9 cellular contexts compared by ENCODE assay signal in the genomic region with DNA sequence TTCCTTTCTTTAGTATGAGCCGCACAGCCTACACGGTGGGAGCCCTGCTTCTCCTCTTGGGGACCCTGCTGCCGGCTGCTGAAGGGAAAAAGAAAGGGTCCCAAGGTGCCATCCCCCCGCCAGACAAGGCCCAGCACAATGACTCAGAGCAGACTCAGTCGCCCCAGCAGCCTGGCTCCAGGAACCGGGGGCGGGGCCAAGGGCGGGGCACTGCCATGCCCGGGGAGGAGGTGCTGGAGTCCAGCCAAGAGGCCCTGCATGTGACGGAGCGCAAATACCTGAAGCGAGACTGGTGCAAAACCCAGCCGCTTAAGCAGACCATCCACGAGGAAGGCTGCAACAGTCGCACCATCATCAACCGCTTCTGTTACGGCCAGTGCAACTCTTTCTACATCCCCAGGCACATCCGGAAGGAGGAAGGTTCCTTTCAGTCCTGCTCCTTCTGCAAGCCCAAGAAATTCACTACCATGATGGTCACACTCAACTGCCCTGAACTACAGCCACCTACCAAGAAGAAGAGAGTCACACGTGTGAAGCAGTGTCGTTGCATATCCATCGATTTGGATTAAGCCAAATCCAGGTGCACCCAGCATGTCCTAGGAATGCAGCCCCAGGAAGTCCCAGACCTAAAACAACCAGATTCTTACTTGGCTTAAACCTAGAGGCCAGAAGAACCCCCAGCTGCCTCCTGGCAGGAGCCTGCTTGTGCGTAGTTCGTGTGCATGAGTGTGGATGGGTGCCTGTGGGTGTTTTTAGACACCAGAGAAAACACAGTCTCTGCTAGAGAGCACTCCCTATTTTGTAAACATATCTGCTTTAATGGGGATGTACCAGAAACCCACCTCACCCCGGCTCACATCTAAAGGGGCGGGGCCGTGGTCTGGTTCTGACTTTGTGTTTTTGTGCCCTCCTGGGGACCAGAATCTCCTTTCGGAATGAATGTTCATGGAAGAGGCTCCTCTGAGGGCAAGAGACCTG. TPM values are rescaled to one million over a fixed set of nuclear protein-coding genes. Genes with fewer than 3 reads are reported as not detected.
A peak's percentile ranks its signal among the peaks of the same experiment; 100 is the strongest.
DNase-seq lines count a peak whose midpoint lies in the region; FAIRE-seq and TF ChIP-seq lines count a peak whose summit lies in the region.
"Had no signal": no experiment of that assay in that cellular context is flagged by ENCODE, and none has a peak within 500 bp of the region (broad histone marks: within the 10 kb centered on the region; RNA-seq: fewer than 3 reads in every experiment).

No MANE protein-coding gene starts in this region.

- H2AFZ ChIP-seq in endothelial cell of umbilical vein (ENCODE audit: low read depth, low read length) (no peak overlapping the region), neuronal stem cell (ENCODE audit: low read length) (no peak overlapping the region)

- no peaks in the 10 kb centered on the region for H3K9me1 ChIP-seq in endothelial cell of umbilical vein (replicated peaks; ENCODE audit: control insufficient read depth, extremely low read depth, insufficient read depth, low read length)

- no peak overlapping the region for H3K23ac ChIP-seq in neuronal stem cell (ENCODE audit: low read depth, low read length, poor library complexity)

- peaks cover 7% of the 10 kb centered on the region for H3K4me1 Mint-ChIP-seq in activated T-cell treated with anti-CD3 and anti-CD28 coated beads, Interleukin-2, amount 50 U/mL, for 24 hours (ENCODE audit: low read depth)

- dilution Hi-C loops in endothelial cell of umbilical vein (cut with MboI; ENCODE audit: extremely low pct_ligation_motif_present, low sequenced_read_pairs) = no loop called here

- peak; percentile 55 for FAIRE-seq in endothelial cell of umbilical vein (lab: Jason Lieb, UNC)
- FAIRE-seq in HTR-8/SVneo (lab: Jason Lieb, UNC) = no peak

- no peak overlapping the region for H2BK15ac ChIP-seq in neuronal stem cell (ENCODE audit: low read length)

- WGBS in neuronal stem cell (ENCODE audit: extremely low coverage in 2 of 2, insufficient read length in 2 of 2, insufficient replicate concordance in 1 of 2), 2 donors = no CpG with 5 or more reads among the region's 27 CpGs

- CTCF ChIA-PET in endothelial cell of umbilical vein (lab: Charles Lee) = no interaction called here

- intact Hi-C loops in endothelial cell of umbilical vein (cut with micrococcal nuclease) = loop anchor here (10.0 kb wide), 1 partner anchor 56 kb away; no protein-coding TSS in a partner anchor

- no peak for TF ChIP-seq CTCF in endothelial cell of umbilical vein (IDR thresholded peaks at IDR 0.05; ENCODE audit: extremely low read depth in 1 of 2, insufficient read depth in 1 of 2, low read depth in 1 of 2, low read length in 2 of 2)

- no peaks in the 10 kb centered on the region for H3K36me3 Mint-ChIP-seq in activated T-cell treated with anti-CD3 and anti-CD28 coated beads, Interleukin-2, amount 50 U/mL, for 24 hours (ENCODE audit: low read depth)

- POLR2A ChIA-PET in endothelial cell of umbilical vein (lab: Charles Lee) = no interaction called here

- peak overlapping the region; percentile 29 for H4K8ac ChIP-seq in neuronal stem cell (ENCODE audit: low read depth, low read length)

- no peak overlapping the region for H4K91ac ChIP-seq in neuronal stem cell (ENCODE audit: low read depth, low read length, poor library complexity)

- no peak overlapping the region for H2BK12ac ChIP-seq in neuronal stem cell (ENCODE audit: low read length)

- H3K79me2 ChIP-seq in endothelial cell of umbilical vein (ENCODE audit: control insufficient read depth, insufficient read depth, low read length) = no peaks in the 10 kb centered on the region

- H3K27ac ChIP-seq in endothelial cell of umbilical vein (ENCODE audit: insufficient read depth, low read depth, low read length) (no peak overlapping the region), neuronal stem cell (replicated peaks; ENCODE audit: low read length) (no peak overlapping the region)

- H3K4me2 ChIP-seq in endothelial cell of umbilical vein (ENCODE audit: insufficient read depth, low read length) (no peak overlapping the region), neuronal stem cell (ENCODE audit: insufficient read depth, low read length, poor library complexity, severe bottlenecking) (no peak overlapping the region)

- H3K79me1 ChIP-seq in neuronal stem cell (ENCODE audit: low read depth, low read length) = no peaks in the 10 kb centered on the region

- no TSS peak for BruUV-seq in endothelial cell of umbilical vein (replicated peaks; lab: Mats Ljungman, UMichigan)

- no peaks in the 10 kb centered on the region for H3K9me3 Mint-ChIP-seq in activated T-cell treated with anti-CD3 and anti-CD28 coated beads, Interleukin-2, amount 50 U/mL, for 24 hours

- H2BK5ac ChIP-seq in neuronal stem cell (ENCODE audit: low read length) = no peak overlapping the region

- no peak overlapping the region for H3K4me3 ChIP-seq in endothelial cell of umbilical vein (replicated peaks in 1 of 3; ENCODE audit: insufficient read depth in 1 of 3, low read depth in 1 of 3, low read length in 3 of 3)
- no peak overlapping the region for H3K4me3 ChIP-seq in neuronal stem cell (ENCODE audit: low read length in 2 of 2)

- peaks cover 75% of the 10 kb centered on the region for H3K27me3 Mint-ChIP-seq in activated T-cell treated with anti-CD3 and anti-CD28 coated beads, Interleukin-2, amount 50 U/mL, for 24 hours

- no peak overlapping the region for H3K4me3 Mint-ChIP-seq in activated T-cell treated with anti-CD3 and anti-CD28 coated beads, Interleukin-2, amount 50 U/mL, for 24 hours

- H3K14ac ChIP-seq in neuronal stem cell (ENCODE audit: low read length) = no peak overlapping the region

- no peak overlapping the region for H2BK120ac ChIP-seq in neuronal stem cell (ENCODE audit: low read depth, low read length)

- H2AK5ac ChIP-seq in neuronal stem cell (ENCODE audit: low read depth, low read length) = peak overlapping the region; percentile 4

- no peak overlapping the region for H3K27ac Mint-ChIP-seq in activated T-cell treated with anti-CD3 and anti-CD28 coated beads, Interleukin-2, amount 50 U/mL, for 24 hours

- H3K9ac ChIP-seq in endothelial cell of umbilical vein (replicated peaks; ENCODE audit: extremely low read depth, insufficient read depth, low read length) = no peak overlapping the region
- H3K9ac ChIP-seq in neuronal stem cell (ENCODE audit: low read depth, low read length, poor library complexity) = peak overlapping the region; percentile 15

- peaks cover 16 to 23% of the 10 kb centered on the region in 2 experiments for H3K27me3 ChIP-seq in endothelial cell of umbilical vein (ENCODE audit: control insufficient read depth in 2 of 2, insufficient read depth in 2 of 2, low read length in 2 of 2)
- H3K27me3 ChIP-seq in neuronal stem cell (ENCODE audit: control insufficient read depth in 3 of 3, insufficient read depth in 3 of 3, low read depth in 1 of 3, low read length in 3 of 3) = peaks cover 0 to 17% (median 0%) of the 10 kb centered on the region in 3 experiments

- no peak for TF ChIP-seq POLR2A in endothelial cell of umbilical vein (IDR thresholded peaks at IDR 0.05; ENCODE audit: low read depth, low read length)

- H3K4me1 ChIP-seq in endothelial cell of umbilical vein (ENCODE audit: control insufficient read depth, extremely low read depth, insufficient read depth, low read length) (no peaks in the 10 kb centered on the region), neuronal stem cell (ENCODE audit: control insufficient read depth in 2 of 2, insufficient read depth in 1 of 2, low read depth in 1 of 2, low read length in 2 of 2) (peaks cover 0 to 5% of the 10 kb centered on the region in 2 donors)

- no peak overlapping the region for H3K4ac ChIP-seq in neuronal stem cell (ENCODE audit: low read length)

- H3K36me3 ChIP-seq in endothelial cell of umbilical vein (ENCODE audit: control insufficient read depth in 2 of 2, extremely low read depth in 1 of 2, insufficient read depth in 2 of 2, low read length in 2 of 2) (no peaks in the 10 kb centered on the region), neuronal stem cell (replicated peaks in 1 of 2; ENCODE audit: control insufficient read depth in 2 of 2, insufficient read depth in 2 of 2, low read length in 2 of 2) (no peaks in the 10 kb centered on the region)

- H3K9me3 ChIP-seq in endothelial cell of umbilical vein (replicated peaks; ENCODE audit: control insufficient read depth, insufficient read depth, low read length) (no peaks in the 10 kb centered on the region), neuronal stem cell (replicated peaks in 1 of 2; ENCODE audit: control insufficient read depth in 2 of 2, insufficient read depth in 1 of 2, low read depth in 1 of 2, low read length in 2 of 2) (no peaks in the 10 kb centered on the region)

- H4K20me1 ChIP-seq in endothelial cell of umbilical vein (replicated peaks; ENCODE audit: control insufficient read depth, extremely low read depth, insufficient read depth, low read length) = no peaks in the 10 kb centered on the region

- DNase-seq in ELF-1 (ENCODE audit: low read depth, low spot score) (peak; percentile 83), NCI-H748 (lab: John Stamatoyannopoulos, UW; ENCODE audit: unreplicated experiment) (peak; percentile 78), endothelial cell of umbilical vein (ENCODE audit: low read depth, low spot score) (peak; percentile 5), neuronal stem cell (ENCODE audit: low spot score) (peak; percentile 12), NCI-H1092 treated with DMSO at 0.1 percent for 48 hours (lab: John Stamatoyannopoulos, UW) (no peak), T-helper 9 cell (no peak), HTR-8/SVneo (ENCODE audit: insufficient read length, low spot score) (no peak)
- no peak for DNase-seq in activated T-cell treated with anti-CD3 and anti-CD28 coated beads, Interleukin-2, amount 50 U/mL, for 24 hours
- DNase-seq: NCI-H187 treated with DMSO at 0.1 percent for 48 hours had no signal

- H3K18ac ChIP-seq in neuronal stem cell (ENCODE audit: low read length) = peak overlapping the region; percentile 68

TF ChIP-seq in endothelial cell of umbilical vein, 7 proteins besides CTCF, POLR2A, EP300 and RAD21:
- TF ChIP-seq FOS (IDR thresholded peaks at IDR 0.05; ENCODE audit: borderline replicate concordance, insufficient read depth, low read length) = peak; percentile 24
- TF ChIP-seq, protein P1, sequence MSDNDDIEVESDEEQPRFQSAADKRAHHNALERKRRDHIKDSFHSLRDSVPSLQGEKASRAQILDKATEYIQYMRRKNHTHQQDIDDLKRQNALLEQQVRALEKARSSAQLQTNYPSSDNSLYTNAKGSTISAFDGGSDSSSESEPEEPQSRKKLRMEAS (IDR thresholded peaks at IDR 0.05; ENCODE audit: insufficient read depth, insufficient read length) = no peak

RNA-seq across cellular contexts. Expression of gene GREM1, which starts 13.2 kb away (rescaled TPM):
- total RNA-seq in endothelial cell of umbilical vein = 0.44 TPM in 1 of 2 replicates, not detected in the other
- not detected in 2 replicates for polyA plus RNA-seq in endothelial cell of umbilical vein
- 0.01 TPM in 1 of 2 replicates, not detected in the other for polyA plus RNA-seq in endothelial cell of umbilical vein (2011; cell fraction: cytosol; rRNA removed)
- 0.06 TPM in 1 of 2 replicates, not detected in the other for polyA plus RNA-seq in endothelial cell of umbilical vein (2011; cell fraction: nucleus; rRNA removed)
- polyA plus RNA-seq in endothelial cell of umbilical vein (2012) = 0.10 and 0.12 TPM in 2 replicates
- polyA minus RNA-seq in endothelial cell of umbilical vein = 0.05 and 0.06 TPM in 2 replicates
- not detected for polyA minus RNA-seq in endothelial cell of umbilical vein (2011; cell fraction: cytosol; rRNA and poly(A)+ RNA removed)
- not detected in 2 replicates for polyA minus RNA-seq in endothelial cell of umbilical vein (2011; cell fraction: nucleus; rRNA and poly(A)+ RNA removed)
- polyA plus RNA-seq in neuronal stem cell (2013, experiment 1 of 2) = 1.8 TPM
- 1.6 TPM for polyA plus RNA-seq in neuronal stem cell (2013, experiment 2 of 2)

Comparison
In these comparisons a context has a peak if more than half of its experiments do, and no peak if none do; other contexts are left out.
1. DNase-seq: peak in ELF-1 (single experiment), NCI-H748 (single experiment), endothelial cell of umbilical vein (single experiment) and neuronal stem cell (single experiment); none in activated T-cell treated with anti-CD3 and anti-CD28 coated beads, Interleukin-2, amount 50 U/mL, for 24 hours (single experiment), NCI-H1092 treated with DMSO at 0.1 percent for 48 hours (single experiment), T-helper 9 cell (single experiment) and HTR-8/SVneo (single experiment).